In the genomic region with DNA sequence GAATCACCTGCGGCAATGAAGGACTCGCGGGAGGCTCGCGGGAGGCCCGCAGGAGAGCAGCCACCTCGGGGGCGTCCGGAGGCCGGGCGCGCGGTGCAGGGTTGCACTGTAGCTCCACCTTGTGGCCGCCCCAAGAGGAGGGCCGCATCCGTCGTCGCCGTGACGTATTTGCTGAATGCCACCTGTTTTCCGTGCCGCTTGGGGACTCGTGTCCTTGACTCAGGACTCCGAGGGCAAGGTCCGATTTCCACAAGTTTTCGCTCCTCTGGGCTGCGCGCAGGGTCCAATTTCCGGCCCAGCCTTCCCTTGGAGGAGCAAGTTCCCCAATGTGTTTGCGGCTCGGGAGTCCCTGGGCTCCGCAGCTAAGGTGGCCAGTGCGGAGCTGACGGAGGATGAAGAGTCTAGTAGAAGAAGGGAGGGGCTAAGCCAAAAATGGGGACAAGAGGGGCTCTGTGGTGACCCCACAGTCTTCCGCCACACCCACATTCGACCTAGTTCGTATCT, we compare ENCODE assay signal across 8 cellular contexts. TPM values are rescaled to one million over a fixed set of nuclear protein-coding genes. Genes with fewer than 3 reads are reported as not detected.
DNase-seq lines count a peak whose midpoint lies in the region; ATAC-seq and TF ChIP-seq lines count a peak whose summit lies in the region.

No MANE protein-coding gene starts in this region.

- peak overlapping the region; percentile 86 to 91 for H3K4me3 Mint-ChIP-seq in effector memory CD8-positive, alpha-beta T cell
- peak overlapping the region; percentile 89 for H3K4me3 Mint-ChIP-seq in mesothelial cell of epicardium

- H3K27ac Mint-ChIP-seq in effector memory CD8-positive, alpha-beta T cell, result peak overlapping the region; percentile 93
- peak overlapping the region; percentile 90 for H3K27ac Mint-ChIP-seq in mesothelial cell of epicardium

- DNase-seq in AML-193 (lab: John Stamatoyannopoulos, UW), result peak; percentile 17 to 21
- peak; percentile 88 for DNase-seq in NCI-H82 (lab: John Stamatoyannopoulos, UW)
- peak; percentile 40 to 58 for DNase-seq in activated CD8-positive, alpha-beta memory T cell treated with anti-CD3 and anti-CD28 coated beads for 1 hour (ENCODE audit: extremely low read depth in 1 of 2, low read depth in 1 of 2)
- peak; percentile 71 to 74 (median 73) for DNase-seq in effector memory CD8-positive, alpha-beta T cell
- DNase-seq in mesothelial cell of epicardium (ENCODE audit: low spot score in 2 of 2, unreplicated experiment in 2 of 2), result peak; percentile 52 to 76
- peak; percentile 52 for DNase-seq in stimulated activated CD8-positive, alpha-beta memory T cell treated with anti-CD3 and anti-CD28 coated beads, Interleukin-4, amount 100 ng/mL, for 24 hours (ENCODE audit: low read depth)

- ATAC-seq in GM19023 (IDR thresholded peaks at IDR 0.05; ENCODE audit: unreplicated experiment) (peak; percentile 66), HG03280 (IDR thresholded peaks at IDR 0.05; ENCODE audit: unreplicated experiment) (peak; percentile 78)
- peak; percentile 79 for ATAC-seq in effector memory CD8-positive, alpha-beta T cell (replicated peaks)

- no peaks in the 10 kb centered on the region for H3K9me3 Mint-ChIP-seq in effector memory CD8-positive, alpha-beta T cell
- peaks cover 24% of the 10 kb centered on the region for H3K9me3 Mint-ChIP-seq in mesothelial cell of epicardium

- H3K4me1 Mint-ChIP-seq in effector memory CD8-positive, alpha-beta T cell (ENCODE audit: low read depth in 2 of 2), result peaks cover 15 to 16% of the 10 kb centered on the region in 2 donors
- H3K4me1 Mint-ChIP-seq in mesothelial cell of epicardium, result peaks cover 11% of the 10 kb centered on the region

- peaks cover 18% of the 10 kb centered on the region for H3K36me3 Mint-ChIP-seq in effector memory CD8-positive, alpha-beta T cell (ENCODE audit: insufficient read depth)
- no peaks in the 10 kb centered on the region for H3K36me3 Mint-ChIP-seq in mesothelial cell of epicardium

- H3K27me3 Mint-ChIP-seq in effector memory CD8-positive, alpha-beta T cell, result no peaks in the 10 kb centered on the region
- peaks cover 31% of the 10 kb centered on the region for H3K27me3 Mint-ChIP-seq in mesothelial cell of epicardium (ENCODE audit: low read depth)

- TF ChIP-seq CTCF in mesothelial cell of epicardium (IDR thresholded peaks at IDR 0.05; ENCODE audit: unreplicated experiment), result peak; percentile 56

RNA-seq across cellular contexts. Expression of a gene that starts 10.7 kb away (rescaled TPM):
- 39.1 to 44.0 TPM (median 39.6 TPM) in 3 replicates for total RNA-seq in mesothelial cell of epicardium

RNA-seq across cellular contexts. Expression of a gene that starts 10.8 kb away (rescaled TPM):
- 0.29 to 0.36 TPM (median 0.31 TPM) in 3 replicates for total RNA-seq in mesothelial cell of epicardium

Comparison
In these comparisons a context has a peak if more than half of its experiments do, and no peak if none do; other contexts are left out.
1. Peak in every context shown above with its lines: DNase-seq and ATAC-seq.
2. DNase-seq: peak in every context shown above with its lines; median percentile 88 in NCI-H82; 73 in effector memory CD8-positive, alpha-beta T cell; 64 in mesothelial cell of epicardium; 52 in stimulated activated CD8-positive, alpha-beta memory T cell treated with anti-CD3 and anti-CD28 coated beads, Interleukin-4, amount 100 ng/mL, for 24 hours; 49 in activated CD8-positive, alpha-beta memory T cell treated with anti-CD3 and anti-CD28 coated beads for 1 hour; 19 in AML-193.